ENCODE assay signal across 13 cellular contexts in genomic region chr7:5646846-5647245, GRCh38. TPM values are rescaled to one million over a fixed set of nuclear protein-coding genes. Genes with fewer than 3 reads are reported as not detected.
DNase-seq lines count a peak whose midpoint lies in the region; ATAC-seq and TF ChIP-seq lines count a peak whose summit lies in the region.
"Had no signal": no experiment of that assay in that cellular context is flagged by ENCODE, and none has a peak within 500 bp of the region (broad histone marks: within the 10 kb centered on the region; RNA-seq: fewer than 3 reads in every experiment).

No MANE protein-coding gene starts in this region.

- CTCF ChIA-PET in activated CD8-positive, alpha-beta T cell treated with anti-CD3 and anti-CD28 coated beads, Interleukin-2, amount 10 ng/mL, durations not matched to agents 7 days and 5 days (lab: Charles Lee), result interaction anchor here (0.7 to 1.2 kb wide), 2 partner anchors 55 to 152 kb away, joined by 3 to 4 read pairs; no protein-coding TSS in a partner anchor

- DNase-seq in DMS 273 (lab: John Stamatoyannopoulos, UW; ENCODE audit: unreplicated experiment), result peak; percentile 64
- peak; percentile 94 for DNase-seq in NCI-H226
- DNase-seq in endothelial cell (ENCODE audit: low spot score), result no peak
- DNase-seq in myocyte (ENCODE audit: low read depth), result peak; percentile 94
- DNase-seq in A172 (ENCODE audit: low spot score), result no peak
- DNase-seq in activated CD8-positive, alpha-beta T cell treated with anti-CD3 and anti-CD28 coated beads, Interleukin-2, amount 10 ng/mL, durations not matched to agents 7 days and 5 days, result no peak
- DNase-seq in C1 segment of cervical spinal cord (lab: John Stamatoyannopoulos, UW), result no peak
- DNase-seq: activated CD4-positive, alpha-beta T cell treated with anti-CD3 and anti-CD28 coated beads, Interleukin-2, amount 50 U/mL, for 48 hours; cerebellar nuclear complex; MM.1S; stimulated activated naive CD8-positive, alpha-beta T cell treated with anti-CD3 and anti-CD28 coated beads, Interleukin-15, amount 100 ng/mL, for 72 hours had no signal

- POLR2A ChIA-PET in activated CD8-positive, alpha-beta T cell treated with anti-CD3 and anti-CD28 coated beads, Interleukin-2, amount 10 ng/mL, durations not matched to agents 7 days and 5 days (lab: Charles Lee), result interaction anchor here (0.7 kb wide), 1 partner anchor 411 kb away, joined by 3 read pairs; no protein-coding TSS in a partner anchor

- no peaks in the 10 kb centered on the region for H3K9me3 Mint-ChIP-seq in endothelial cell (ENCODE audit: unreplicated experiment)
- H3K9me3 Mint-ChIP-seq in activated CD8-positive, alpha-beta T cell treated with anti-CD3 and anti-CD28 coated beads, Interleukin-2, amount 10 ng/mL, durations not matched to agents 7 days and 5 days (ENCODE audit: insufficient read depth), result no peaks in the 10 kb centered on the region
- H3K9me3 Mint-ChIP-seq: stimulated activated naive CD8-positive, alpha-beta T cell treated with anti-CD3 and anti-CD28 coated beads, Interleukin-15, amount 100 ng/mL, for 72 hours; T-helper 2 cell treated with Interferon-gamma antibody and Interleukin-4, amounts not matched to agents 5 μg/mL and 100 μg/mL, for 36 hours had no signal

- ATAC-seq in HG02759 (IDR thresholded peaks at IDR 0.05; ENCODE audit: unreplicated experiment), result no peak
- ATAC-seq in activated CD8-positive, alpha-beta T cell treated with anti-CD3 and anti-CD28 coated beads, Interleukin-2, amount 10 ng/mL, durations not matched to agents 7 days and 5 days, result no peak
- ATAC-seq: stimulated activated naive CD8-positive, alpha-beta T cell treated with anti-CD3 and anti-CD28 coated beads, Interleukin-15, amount 100 ng/mL, for 72 hours had no signal

- H3K27ac Mint-ChIP-seq in endothelial cell (ENCODE audit: unreplicated experiment), result peak overlapping the region; percentile 49
- H3K27ac Mint-ChIP-seq in activated CD8-positive, alpha-beta T cell treated with anti-CD3 and anti-CD28 coated beads, Interleukin-2, amount 10 ng/mL, durations not matched to agents 7 days and 5 days, result no peak overlapping the region
- H3K27ac Mint-ChIP-seq: stimulated activated naive CD8-positive, alpha-beta T cell treated with anti-CD3 and anti-CD28 coated beads, Interleukin-15, amount 100 ng/mL, for 72 hours; T-helper 2 cell treated with Interferon-gamma antibody and Interleukin-4, amounts not matched to agents 5 μg/mL and 100 μg/mL, for 36 hours had no signal

- H3K27me3 Mint-ChIP-seq in endothelial cell (ENCODE audit: unreplicated experiment), result peaks cover 8% of the 10 kb centered on the region
- no peaks in the 10 kb centered on the region for H3K27me3 Mint-ChIP-seq in activated CD8-positive, alpha-beta T cell treated with anti-CD3 and anti-CD28 coated beads, Interleukin-2, amount 10 ng/mL, durations not matched to agents 7 days and 5 days (ENCODE audit: low read depth)
- H3K27me3 Mint-ChIP-seq: stimulated activated naive CD8-positive, alpha-beta T cell treated with anti-CD3 and anti-CD28 coated beads, Interleukin-15, amount 100 ng/mL, for 72 hours had no signal

- peak overlapping the region; percentile 56 for H3K4me3 Mint-ChIP-seq in endothelial cell (ENCODE audit: unreplicated experiment)
- no peak overlapping the region for H3K4me3 Mint-ChIP-seq in activated CD8-positive, alpha-beta T cell treated with anti-CD3 and anti-CD28 coated beads, Interleukin-2, amount 10 ng/mL, durations not matched to agents 7 days and 5 days
- H3K4me3 Mint-ChIP-seq: stimulated activated naive CD8-positive, alpha-beta T cell treated with anti-CD3 and anti-CD28 coated beads, Interleukin-15, amount 100 ng/mL, for 72 hours; T-helper 2 cell treated with Interferon-gamma antibody and Interleukin-4, amounts not matched to agents 5 μg/mL and 100 μg/mL, for 36 hours had no signal

- H3K4me1 Mint-ChIP-seq in endothelial cell (ENCODE audit: unreplicated experiment), result peaks cover 48% of the 10 kb centered on the region
- peaks cover 30% of the 10 kb centered on the region for H3K4me1 Mint-ChIP-seq in activated CD8-positive, alpha-beta T cell treated with anti-CD3 and anti-CD28 coated beads, Interleukin-2, amount 10 ng/mL, durations not matched to agents 7 days and 5 days (ENCODE audit: low read depth)

- no peak for TF ChIP-seq CTCF in endothelial cell (IDR thresholded peaks at IDR 0.05; ENCODE audit: unreplicated experiment)

- peaks cover 28% of the 10 kb centered on the region for H3K36me3 Mint-ChIP-seq in endothelial cell (ENCODE audit: low read depth, unreplicated experiment)
- H3K36me3 Mint-ChIP-seq in activated CD8-positive, alpha-beta T cell treated with anti-CD3 and anti-CD28 coated beads, Interleukin-2, amount 10 ng/mL, durations not matched to agents 7 days and 5 days (ENCODE audit: low read depth), result peaks cover 46% of the 10 kb centered on the region

RNA-seq across cellular contexts. Expression of gene FSCN1, which starts 54.2 kb away (rescaled TPM):
- total RNA-seq in endothelial cell (ENCODE audit: unreplicated experiment) (1,785 TPM), myocyte (159 and 214 TPM in 2 replicates)
- polyA plus RNA-seq in myocyte (2012), result 259 TPM
- total RNA-seq in A172 (2014; rRNA removed; shearing (Covaris generic)), result 207 and 208 TPM in 2 replicates
- total RNA-seq in activated CD8-positive, alpha-beta T cell treated with anti-CD3 and anti-CD28 coated beads, Interleukin-2, amount 10 ng/mL, durations not matched to agents 7 days and 5 days, result 10 to 100 TPM; 14.3 to 16.2 TPM

Comparison
In these comparisons a context has a peak if more than half of its experiments do, and no peak if none do; other contexts are left out.
1. DNase-seq: peak in DMS 273 (single experiment), NCI-H226 (single experiment) and myocyte (single experiment); none in endothelial cell (single experiment), A172 (single experiment), activated CD8-positive, alpha-beta T cell treated with anti-CD3 and anti-CD28 coated beads, Interleukin-2, amount 10 ng/mL, durations not matched to agents 7 days and 5 days (single experiment) and C1 segment of cervical spinal cord (0 of 14).